ENCODE assay signal across 28 cellular contexts in genomic region chr2:49294225-49294624, GRCh38.
"Had no signal": no experiment of that assay in that cellular context is flagged by ENCODE, and none has a peak within 500 bp of the region (broad histone marks: within the 10 kb centered on the region; RNA-seq: fewer than 3 reads in every experiment).

No MANE protein-coding gene starts in this region.

- H3K79me2 ChIP-seq: parathyroid adenoma had no signal

- H3K36me3 ChIP-seq: neural progenitor cell, ovary, spleen, suprapubic skin, tibial artery, transverse colon, upper lobe of right lung, uterus had no signal

- H3K4me2 ChIP-seq: neural progenitor cell, smooth muscle cell had no signal

- ATAC-seq: natural killer cell; psoas muscle; right cardiac atrium; sciatic nerve; stimulated activated memory B cell treated with anti-CD40 and anti-IgM and Interleukin-4, amounts not matched to agents 10 μg/mL and 1 μg/mL and 100 μg/mL, for 72 hours; stimulated activated naive CD8-positive, alpha-beta T cell treated with anti-CD3 and anti-CD28 coated beads, Interleukin-15, amount 100 ng/mL, for 72 hours; stimulated activated naive CD8-positive, alpha-beta T cell treated with anti-CD3 and anti-CD28 coated beads, Interleukin-15, Interleukin-2, amounts not matched to agents 100 U/mL and 50 U/mL, for 24 hours; upper lobe of right lung had no signal

- H3K4me1 ChIP-seq: neural progenitor cell, parathyroid adenoma, psoas muscle, spleen, suprapubic skin, testis, tibial artery, transverse colon, upper lobe of right lung, uterus had no signal

- H3K4me3 ChIP-seq: neural progenitor cell, ovary, psoas muscle, skin epidermis, smooth muscle cell, spleen, suprapubic skin, testis, tibial artery, transverse colon, upper lobe of right lung, uterus had no signal

- H3K9ac ChIP-seq: neural progenitor cell, parathyroid adenoma had no signal

- DNase-seq: natural killer cell; occipital lobe; ovary; posterior cingulate gyrus; psoas muscle; right cardiac atrium; spleen; stimulated activated CD4-positive, alpha-beta T cell treated with anti-CD3 and anti-CD28 coated beads, Interleukin-12 subunit alpha, Interleukin-12 subunit beta, amount 100 ng/mL, for 4 hours; stimulated activated CD4-positive, alpha-beta T cell treated with anti-CD3 and anti-CD28 coated beads, Interleukin-1b, Interleukin-23, amount 100 ng/mL, for 48 hours; stimulated activated CD4-positive, alpha-beta T cell treated with anti-CD3 and anti-CD28 coated beads, Interleukin-4, amount 100 ng/mL, for 1 hour; stimulated activated CD4-positive, alpha-beta T cell treated with anti-CD3 and anti-CD28 coated beads, Interleukin-4, amount 100 ng/mL, for 4 hours; stimulated activated CD8-positive, alpha-beta memory T cell treated with anti-CD3 and anti-CD28 coated beads, Interleukin-4, amount 100 ng/mL, for 48 hours; stimulated activated naive CD4-positive, alpha-beta T cell; stimulated activated naive CD8-positive, alpha-beta T cell treated with anti-CD3 and anti-CD28 coated beads, Interleukin-15, amount 100 ng/mL, for 72 hours; stimulated activated naive CD8-positive, alpha-beta T cell treated with anti-CD3 and anti-CD28 coated beads, Interleukin-15, Interleukin-2, amounts not matched to agents 100 U/mL and 50 U/mL, for 24 hours; substantia nigra; testis; tibial artery; transverse colon; upper lobe of right lung; uterus had no signal

- H3K27me3 ChIP-seq: neural progenitor cell, ovary, spleen, suprapubic skin, testis, tibial artery, transverse colon, upper lobe of right lung, uterus had no signal

- H3K9me3 ChIP-seq: ovary, psoas muscle, suprapubic skin, testis, tibial artery, transverse colon, upper lobe of right lung, uterus had no signal

- H2AFZ ChIP-seq: neural progenitor cell, parathyroid adenoma had no signal

- H3K27ac ChIP-seq: neural progenitor cell, ovary, parathyroid adenoma, psoas muscle, skin epidermis, spleen, suprapubic skin, testis, tibial artery, transverse colon, upper lobe of right lung, uterus had no signal
